ENCODE assay signal across 11 cellular contexts in the genomic region with DNA sequence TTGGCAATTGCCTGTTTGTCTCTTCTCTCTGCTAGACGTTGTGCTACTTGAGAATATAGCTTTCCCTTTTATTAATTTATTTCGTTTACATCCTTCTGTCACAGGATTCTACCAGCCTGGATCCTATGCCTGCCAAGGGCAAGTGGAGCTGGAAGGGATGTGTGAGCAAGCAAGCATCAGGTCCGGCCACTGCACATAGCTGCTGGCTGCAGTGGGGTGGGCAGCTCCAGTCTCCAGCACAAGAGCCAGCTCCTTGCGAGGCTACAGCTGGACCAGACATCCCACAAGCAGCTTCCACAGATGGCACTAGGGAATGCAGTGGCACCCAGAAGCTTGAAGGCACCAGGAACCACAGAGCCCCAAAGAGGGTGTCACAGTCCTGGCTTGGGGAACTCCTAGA.
"Had no signal": no experiment of that assay in that cellular context is flagged by ENCODE, and none has a peak within 500 bp of the region (broad histone marks: within the 10 kb centered on the region; RNA-seq: fewer than 3 reads in every experiment).

No MANE protein-coding gene starts in this region.

- H3K27me3 ChIP-seq: adrenal gland, esophagus squamous epithelium, testis had no signal

- ATAC-seq: activated CD8-positive, alpha-beta T cell treated with anti-CD3 and anti-CD28 coated beads for 36 hours had no signal

- H3K36me3 ChIP-seq: adrenal gland, esophagus squamous epithelium had no signal

- H3K4me1 ChIP-seq: adrenal gland, esophagus squamous epithelium, testis had no signal

- H3K4me3 ChIP-seq: adrenal gland, esophagus squamous epithelium, testis had no signal

- DNase-seq: activated CD4-positive, alpha-beta T cell treated with anti-CD3 and anti-CD28 coated beads, Interleukin-2, amount 10 ng/mL, durations not matched to agents 24 days and 14 days; activated CD8-positive, alpha-beta T cell treated with anti-CD3 and anti-CD28 coated beads for 36 hours; activated effector memory CD4-positive, alpha-beta T cell treated with Interleukin-2 at 50 U/mL for 16 hours; activated naive CD4-positive, alpha-beta T cell treated with anti-CD3 and anti-CD28 coated beads, Interleukin-2, amount 10 ng/mL, durations not matched to agents 7 days and 5 days; activated T-cell treated with anti-CD3 and anti-CD28 coated beads, Interleukin-2, amount 50 U/mL, for 1 hour; adrenal gland; effector CD8-positive, alpha-beta T cell; esophagus squamous epithelium; occipital lobe; SK-N-SH; testis had no signal

- H3K27ac ChIP-seq: adrenal gland, esophagus squamous epithelium, testis had no signal

- H3K9me3 ChIP-seq: adrenal gland, esophagus squamous epithelium, SK-N-SH, testis had no signal
